In genomic region chr10:86443069-86443468, GRCh38 we compare ENCODE assay signal across 1 cellular context.
TF ChIP-seq lines count a peak whose summit lies in the region.

No MANE protein-coding gene starts in this region.

TF ChIP-seq in A549, 52 proteins besides CTCF, POLR2A, EP300 and RAD21 (continued from another document):
- TF ChIP-seq MAX (IDR thresholded peaks at IDR 0.05) (peak; percentile 63), SMC3 (IDR thresholded peaks at IDR 0.05) (no peak), RFX5 (IDR thresholded peaks at IDR 0.05) (no peak)
